ENCODE assay signal across 1 cellular context in the genomic region with DNA sequence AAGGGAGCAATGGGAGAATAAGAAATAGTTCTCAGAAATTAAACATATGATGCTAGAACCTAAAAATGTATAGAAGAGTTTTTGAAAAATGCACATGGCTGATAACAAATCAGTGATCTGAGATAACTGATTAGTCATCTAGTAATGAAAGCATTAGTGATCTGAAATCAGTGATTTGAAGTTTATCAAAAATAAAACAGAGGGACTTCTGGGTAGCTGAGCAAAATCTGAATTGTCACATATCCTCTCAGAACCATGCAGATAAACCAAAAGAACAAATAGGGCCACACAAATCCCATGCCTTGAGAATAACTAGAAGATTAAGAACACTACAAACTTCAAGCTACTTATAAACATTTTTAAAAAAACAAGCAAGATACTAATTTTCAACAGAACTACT.
TF ChIP-seq lines count a peak whose summit lies in the region.

No MANE protein-coding gene starts in this region.

TF ChIP-seq in K562, 482 proteins besides CTCF, POLR2A, EP300 and RAD21:
- TF ChIP-seq NR1H2 (CRISPR knock-in tag; IDR thresholded peaks at IDR 0.05) (no peak), KAT7 (CRISPR knock-in tag; IDR thresholded peaks at IDR 0.05; ENCODE audit: borderline replicate concordance) (0 out of 2 replicates have a peak, but pooled peaks have one; percentile 9), FOXJ3 (CRISPR knock-in tag; IDR thresholded peaks at IDR 0.05) (no peak), TARDBP (IDR thresholded peaks at IDR 0.05) (no peak), RBM25 (IDR thresholded peaks at IDR 0.05; ENCODE audit: low read depth, low read length, severe bottlenecking) (peak; percentile 41), RBM22 (IDR thresholded peaks at IDR 0.05; ENCODE audit: low read depth, low read length, poor library complexity, severe bottlenecking) (no peak), ZNF77 (CRISPR knock-in tag; IDR thresholded peaks at IDR 0.05) (no peak), RBM14 (IDR thresholded peaks at IDR 0.05; ENCODE audit: borderline replicate concordance, insufficient read depth, low read depth, low read length) (no peak), DNMT1 (IDR thresholded peaks at IDR 0.05) (no peak), PPARD (CRISPR knock-in tag; IDR thresholded peaks at IDR 0.05) (no peak), MXI1 (IDR thresholded peaks at IDR 0.05; ENCODE audit: low read depth, low read length) (no peak), DACH1 (IDR thresholded peaks at IDR 0.05; ENCODE audit: partially characterized antibody) (peak; percentile 24), NR2C2 (CRISPR knock-in tag; IDR thresholded peaks at IDR 0.05) (no peak), NR2C2 (tag; IDR thresholded peaks at IDR 0.05) (no peak), FOXA1 (IDR thresholded peaks at IDR 0.05; ENCODE audit: borderline replicate concordance) (no peak), RBM15 (IDR thresholded peaks at IDR 0.05; ENCODE audit: insufficient read depth, low read length) (no peak), NCOA4 (IDR thresholded peaks at IDR 0.05; ENCODE audit: partially characterized antibody) (no peak), ZSCAN29 (IDR thresholded peaks at IDR 0.05) (no peak)
- TF ChIP-seq, protein P1, sequence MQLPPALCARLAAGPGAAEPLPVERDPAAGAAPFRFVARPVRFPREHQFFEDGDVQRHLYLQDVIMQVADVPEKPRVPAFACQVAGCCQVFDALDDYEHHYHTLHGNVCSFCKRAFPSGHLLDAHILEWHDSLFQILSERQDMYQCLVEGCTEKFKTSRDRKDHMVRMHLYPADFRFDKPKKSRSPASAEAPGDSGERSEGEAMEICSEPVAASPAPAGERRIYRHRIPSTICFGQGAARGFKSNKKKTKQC (CRISPR knock-in tag; IDR thresholded peaks at IDR 0.05), result no peak
- TF ChIP-seq, protein P2, sequence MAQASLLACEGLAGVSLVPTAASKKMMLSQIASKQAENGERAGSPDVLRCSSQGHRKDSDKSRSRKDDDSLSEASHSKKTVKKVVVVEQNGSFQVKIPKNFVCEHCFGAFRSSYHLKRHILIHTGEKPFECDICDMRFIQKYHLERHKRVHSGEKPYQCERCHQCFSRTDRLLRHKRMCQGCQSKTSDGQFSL (CRISPR knock-in tag; IDR thresholded peaks at IDR 0.05), result no peak
- TF ChIP-seq, protein P2 (tag; IDR thresholded peaks at IDR 0.05), result 0 out of 4 replicates have a peak, but pooled peaks of 1 of the 2 experiments have one; percentile 1
